In the genomic region with DNA sequence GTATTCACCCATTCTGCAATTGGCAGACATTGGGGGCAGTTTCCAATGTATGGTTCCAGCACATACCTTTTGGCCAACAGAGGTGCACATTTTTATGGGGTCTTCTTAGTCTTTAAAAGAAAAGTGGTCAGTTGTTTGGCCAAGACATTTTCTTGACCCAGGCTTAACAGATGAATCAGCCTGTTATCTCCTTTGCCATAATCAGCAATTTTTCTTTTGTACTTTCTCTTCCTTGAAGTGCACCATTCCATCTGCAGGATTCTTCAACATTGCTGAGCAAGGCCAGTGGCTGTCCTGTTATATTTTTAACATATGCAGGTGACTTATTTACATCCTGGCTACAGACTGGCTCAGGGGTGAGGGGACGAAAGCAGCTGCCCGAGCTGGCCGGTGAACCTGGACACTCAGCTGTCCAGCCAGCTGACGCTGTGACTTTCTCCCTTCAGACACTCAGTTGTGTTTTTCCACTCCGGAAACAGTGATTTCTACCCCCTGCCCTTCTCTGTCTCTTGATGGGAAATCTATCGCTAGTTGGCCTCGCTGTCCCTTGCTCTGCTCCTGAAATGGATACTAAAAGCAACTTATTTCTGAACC, we compare ENCODE assay signal across 16 cellular contexts.
DNase-seq lines count a peak whose midpoint lies in the region; ATAC-seq, FAIRE-seq and TF ChIP-seq lines count a peak whose summit lies in the region.
"Had no signal": no experiment of that assay in that cellular context is flagged by ENCODE, and none has a peak within 500 bp of the region (broad histone marks: within the 10 kb centered on the region; RNA-seq: fewer than 3 reads in every experiment).

No MANE protein-coding gene starts in this region.

- TF ChIP-seq POLR2A in HepG2 (IDR thresholded peaks at IDR 0.05; ENCODE audit: insufficient read depth in 1 of 2, low read depth in 2 of 2, low read length in 2 of 2) = no peak
- no peak for TF ChIP-seq POLR2A in right lobe of liver (IDR thresholded peaks at IDR 0.05)

- TF ChIP-seq EP300 in HepG2 (IDR thresholded peaks at IDR 0.05; ENCODE audit: low read depth in 2 of 2, low read length in 2 of 2) = no peak
- no peak for TF ChIP-seq EP300 in HepG2 (CRISPR knock-in tag; IDR thresholded peaks at IDR 0.05; ENCODE audit: borderline replicate concordance)

- DNase-seq in HepG2 (ENCODE audit: low spot score) (no peak), right lobe of liver (no peak), dermis microvascular lymphatic vessel endothelial cell (ENCODE audit: low read depth in 2 of 2) (peak; percentile 94), tibial artery (no peak), NCI-H146 treated with DMSO at 0.1 percent for 48 hours (lab: John Stamatoyannopoulos, UW; ENCODE audit: unreplicated experiment) (no peak)
- no peak for DNase-seq in stimulated activated naive CD8-positive, alpha-beta T cell treated with anti-CD3 and anti-CD28 coated beads, Interleukin-15, Interleukin-2, amounts not matched to agents 100 U/mL and 50 U/mL, for 24 hours
- no peak for DNase-seq in activated naive CD4-positive, alpha-beta T cell treated with Interleukin-2 at 50 U/mL for 16 hours
- DNase-seq: activated naive CD4-positive, alpha-beta T cell; left lung; stimulated activated naive CD4-positive, alpha-beta T cell; T-cell had no signal

- H3K4me2 ChIP-seq in HepG2 (ENCODE audit: low read depth, low read length) = peak overlapping the region; percentile 58
- H3K4me2 ChIP-seq: KMS-11 had no signal

- FAIRE-seq in HepG2 (lab: Jason Lieb, UNC) = no peak
- FAIRE-seq: colon, GM12891 had no signal

- H3K27ac ChIP-seq in HepG2 (ENCODE audit: extremely low read length, insufficient read depth, low read length) = no peak overlapping the region
- H3K27ac ChIP-seq in right lobe of liver = no peak overlapping the region
- H3K27ac ChIP-seq in neutrophil = peak overlapping the region; percentile 83
- H3K27ac ChIP-seq in tibial artery = peak overlapping the region; percentile 73 to 83
- H3K27ac ChIP-seq: C4-2B, KMS-11 had no signal

- peak overlapping the region in 2 of 3 experiments; percentile 15 to 37; a peak in 2 of 6 replicates for H3K4me3 ChIP-seq in HepG2 (replicated peaks in 1 of 3; ENCODE audit: insufficient read depth in 1 of 3, low read depth in 2 of 3, low read length in 3 of 3)
- no peak overlapping the region for H3K4me3 ChIP-seq in right lobe of liver
- no peak overlapping the region for H3K4me3 ChIP-seq in neutrophil (ENCODE audit: low read depth in 1 of 2, low read length in 1 of 2)
- H3K4me3 ChIP-seq in tibial artery = no peak overlapping the region
- H3K4me3 ChIP-seq: left lung had no signal

- POLR2A ChIA-PET in HepG2 (lab: Yijun Ruan, JAX) = no interaction called here

- CTCF ChIA-PET in HepG2 (lab: Yijun Ruan, JAX; ENCODE audit: low intra/inter-chr PET ratio, low total read pairs) = interaction anchor here (2.0 to 3.0 kb wide), 2 partner anchors 28 to 190 kb away, joined by 6 to 17 read pairs; no protein-coding TSS in a partner anchor

- no peak for TF ChIP-seq RAD21 in HepG2 (CRISPR knock-in tag; IDR thresholded peaks at IDR 0.05)

- TF ChIP-seq CTCF in HepG2 (CRISPR knock-in tag; IDR thresholded peaks at IDR 0.05) (no peak), right lobe of liver (IDR thresholded peaks at IDR 0.05) (no peak), neutrophil (IDR thresholded peaks at IDR 0.05) (no peak), tibial artery (IDR thresholded peaks at IDR 0.05) (no peak)

- no peaks in the 10 kb centered on the region for H3K36me3 ChIP-seq in HepG2 (replicated peaks in 1 of 2; ENCODE audit: control insufficient read depth in 1 of 2, insufficient read depth in 2 of 2, low read length in 2 of 2)
- H3K36me3 ChIP-seq in right lobe of liver = no peaks in the 10 kb centered on the region
- no peaks in the 10 kb centered on the region for H3K36me3 ChIP-seq in neutrophil
- H3K36me3 ChIP-seq in tibial artery = no peaks in the 10 kb centered on the region
- H3K36me3 ChIP-seq: left lung had no signal

- H4K20me1 ChIP-seq in HepG2 (ENCODE audit: insufficient read depth, low read length) = peaks cover 6% of the 10 kb centered on the region; the same call in 1 of the 2 replicates

- H2AFZ ChIP-seq in HepG2 (ENCODE audit: low read length) = no peak overlapping the region

- ATAC-seq in HepG2 (peak; percentile 51), right lobe of liver (no peak)
- no peak for ATAC-seq in stimulated activated naive CD8-positive, alpha-beta T cell treated with anti-CD3 and anti-CD28 coated beads, Interleukin-15, Interleukin-2, amounts not matched to agents 100 U/mL and 50 U/mL, for 24 hours
- ATAC-seq: left lung, T-cell had no signal

- in situ Hi-C loops in HepG2 (cut with HindIII; ENCODE audit: extremely low pct_ligation_motif_present, low pct_unique_long_range_greater_than_20kb) = no loop called here

- no peaks in the 10 kb centered on the region for H3K79me2 ChIP-seq in HepG2 (ENCODE audit: insufficient read depth, low read length)

- H3K4me1 ChIP-seq in HepG2 (ENCODE audit: insufficient read depth, low read length) (peaks cover 26% of the 10 kb centered on the region), right lobe of liver (no peaks in the 10 kb centered on the region), neutrophil (ENCODE audit: control insufficient read depth in 1 of 2, insufficient read depth in 1 of 2, low read depth in 1 of 2, low read length in 1 of 2) (peaks cover 75 to 76% of the 10 kb centered on the region in 2 experiments), tibial artery (peaks cover 0 to 73% (median 51%) of the 10 kb centered on the region in 4 donors)

- no peak overlapping the region for H3K9ac ChIP-seq in HepG2 (ENCODE audit: insufficient read depth, low read depth, low read length)
- H3K9ac ChIP-seq: KMS-11 had no signal

- H3K27me3 ChIP-seq in HepG2 (ENCODE audit: control insufficient read depth in 1 of 2, insufficient read depth in 2 of 2, low read length in 2 of 2) = no peaks in the 10 kb centered on the region
- no peaks in the 10 kb centered on the region for H3K27me3 ChIP-seq in right lobe of liver
- H3K27me3 ChIP-seq in neutrophil = no peaks in the 10 kb centered on the region
- no peaks in the 10 kb centered on the region for H3K27me3 ChIP-seq in tibial artery

- intact Hi-C loops in HepG2 (cut with micrococcal nuclease; ENCODE audit: unreplicated experiment) (no loop called here), right lobe of liver (cut with DNase I) (no loop called here), tibial artery (cut with DNase I; ENCODE audit: low total_unique reads) (no loop called here)

- WGBS in HepG2 (ENCODE audit: low lambda C conversion rate) = 33% methylated on average over 7 of the region's 7 CpGs
- 42% methylated on average over 7 of the region's 7 CpGs for WGBS in right lobe of liver (ENCODE audit: insufficient coverage, low coverage, low lambda C conversion rate, missing lambda C conversion rate)

- H3K9me3 ChIP-seq in HepG2 (ENCODE audit: low read length) = no peaks in the 10 kb centered on the region
- H3K9me3 ChIP-seq in right lobe of liver = no peaks in the 10 kb centered on the region
- H3K9me3 ChIP-seq in neutrophil = no peaks in the 10 kb centered on the region
- H3K9me3 ChIP-seq in tibial artery = no peaks in the 10 kb centered on the region
- H3K9me3 ChIP-seq: left lung had no signal

- no TSS peak for BruUV-seq in HepG2 (replicated peaks; lab: Mats Ljungman, UMichigan)

TF ChIP-seq in HepG2, 621 proteins besides CTCF, POLR2A, EP300 and RAD21:
- no peak for TF ChIP-seq ERF (CRISPR knock-in tag; IDR thresholded peaks at IDR 0.05)
- TF ChIP-seq, protein P1, sequence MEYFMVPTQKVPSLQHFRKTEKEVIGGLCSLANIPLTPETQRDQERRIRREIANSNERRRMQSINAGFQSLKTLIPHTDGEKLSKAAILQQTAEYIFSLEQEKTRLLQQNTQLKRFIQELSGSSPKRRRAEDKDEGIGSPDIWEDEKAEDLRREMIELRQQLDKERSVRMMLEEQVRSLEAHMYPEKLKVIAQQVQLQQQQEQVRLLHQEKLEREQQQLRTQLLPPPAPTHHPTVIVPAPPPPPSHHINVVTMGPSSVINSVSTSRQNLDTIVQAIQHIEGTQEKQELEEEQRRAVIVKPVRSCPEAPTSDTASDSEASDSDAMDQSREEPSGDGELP (IDR thresholded peaks at IDR 0.05; ENCODE audit: borderline replicate concordance, low read depth) = peak; percentile 81
- TF ChIP-seq MAFK (conservative IDR thresholded peaks at IDR 0.05 in 1 of 2, IDR thresholded peaks at IDR 0.05 in 1 of 2; ENCODE audit: low read length in 2 of 2) = peak; percentile 58 to 68; a peak in 3 of 4 replicates
- TF ChIP-seq BCL6 (CRISPR knock-in tag; IDR thresholded peaks at IDR 0.05) = no peak
- no peak for TF ChIP-seq MXD4 (CRISPR knock-in tag; IDR thresholded peaks at IDR 0.05)
- no peak for TF ChIP-seq RORA (CRISPR knock-in tag; IDR thresholded peaks at IDR 0.05)
- no peak for TF ChIP-seq POLR2AphosphoS2 (IDR thresholded peaks at IDR 0.05; ENCODE audit: low read depth, low read length)
- TF ChIP-seq NR1H2 (CRISPR knock-in tag; IDR thresholded peaks at IDR 0.05; ENCODE audit: borderline replicate concordance, low read depth) = no peak
- peak; percentile 68 for TF ChIP-seq MAFF (IDR thresholded peaks at IDR 0.05; ENCODE audit: low read depth, low read length)
- TF ChIP-seq, protein P2, sequence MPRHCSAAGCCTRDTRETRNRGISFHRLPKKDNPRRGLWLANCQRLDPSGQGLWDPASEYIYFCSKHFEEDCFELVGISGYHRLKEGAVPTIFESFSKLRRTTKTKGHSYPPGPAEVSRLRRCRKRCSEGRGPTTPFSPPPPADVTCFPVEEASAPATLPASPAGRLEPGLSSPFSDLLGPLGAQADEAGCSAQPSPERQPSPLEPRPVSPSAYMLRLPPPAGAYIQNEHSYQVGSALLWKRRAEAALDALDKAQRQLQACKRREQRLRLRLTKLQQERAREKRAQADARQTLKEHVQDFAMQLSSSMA (CRISPR knock-in tag; IDR thresholded peaks at IDR 0.05) = no peak
- no peak for TF ChIP-seq THYN1 (CRISPR knock-in tag; IDR thresholded peaks at IDR 0.05; ENCODE audit: borderline replicate concordance, low read depth)
- TF ChIP-seq ZNF543 (CRISPR knock-in tag; IDR thresholded peaks at IDR 0.05) = no peak

Comparison
In these comparisons a context has a peak if more than half of its experiments do, and no peak if none do; other contexts are left out.
1. H3K4me3 ChIP-seq: peak in HepG2 (2 of 3); none in right lobe of liver (0 of 3), neutrophil (0 of 2) and tibial artery (0 of 2).
2. DNase-seq: peak in dermis microvascular lymphatic vessel endothelial cell (2 of 2); none in HepG2 (single experiment), right lobe of liver (0 of 3), tibial artery (0 of 2), stimulated activated naive CD8-positive, alpha-beta T cell treated with anti-CD3 and anti-CD28 coated beads, Interleukin-15, Interleukin-2, amounts not matched to agents 100 U/mL and 50 U/mL, for 24 hours (single experiment), activated naive CD4-positive, alpha-beta T cell treated with Interleukin-2 at 50 U/mL for 16 hours (single experiment) and NCI-H146 treated with DMSO at 0.1 percent for 48 hours (single experiment).
3. H3K27ac ChIP-seq: peak in neutrophil (single experiment) and tibial artery (2 of 2); none in HepG2 (single experiment) and right lobe of liver (0 of 3).